Comparison of ENCODE assay signal across 14 cellular contexts in the genomic region with DNA sequence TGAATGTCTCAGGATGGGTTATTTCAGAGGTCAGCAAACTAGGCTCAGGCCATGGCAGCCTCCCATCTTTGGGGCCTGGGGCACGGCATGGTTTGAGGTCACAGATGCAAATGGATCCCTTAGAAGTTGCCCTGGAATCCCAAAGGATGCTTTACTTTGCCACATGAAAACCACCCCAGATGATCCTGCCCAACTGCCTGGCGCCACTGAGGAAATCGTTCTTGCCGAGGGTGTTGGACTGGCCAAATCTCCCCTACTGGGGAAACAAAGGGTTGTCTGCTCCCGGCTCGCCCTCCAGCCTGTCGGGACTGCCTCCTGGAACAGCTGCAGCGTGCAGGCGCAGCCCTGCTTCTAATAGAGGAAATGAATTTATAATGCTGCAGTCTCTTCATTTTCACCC.
DNase-seq lines count a peak whose midpoint lies in the region; ATAC-seq and TF ChIP-seq lines count a peak whose summit lies in the region.
"Had no signal": no experiment of that assay in that cellular context is flagged by ENCODE, and none has a peak within 500 bp of the region (broad histone marks: within the 10 kb centered on the region; RNA-seq: fewer than 3 reads in every experiment).

No MANE protein-coding gene starts in this region.

- H3K27ac ChIP-seq in ascending aorta = no peak overlapping the region

- no peak overlapping the region for H3K27ac Mint-ChIP-seq in natural killer cell treated with Interleukin-12 subunit alpha and Interleukin-12 subunit beta and Interleukin-15 and Interleukin-18, amount 100 ng/mL, for 72 hours
- no peak overlapping the region for H3K27ac Mint-ChIP-seq in natural killer cell
- peak overlapping the region; percentile 18 to 67 (median 22) for H3K27ac Mint-ChIP-seq in nephron

- H3K27me3 Mint-ChIP-seq in natural killer cell treated with Interleukin-12 subunit alpha and Interleukin-12 subunit beta and Interleukin-15 and Interleukin-18, amount 100 ng/mL, for 72 hours = peaks cover 10 to 22% of the 10 kb centered on the region in 2 donors
- H3K27me3 Mint-ChIP-seq in natural killer cell (ENCODE audit: low read depth in 2 of 2) (peaks cover 0 to 16% of the 10 kb centered on the region in 2 donors), nephron (ENCODE audit: low read depth) (no peaks in the 10 kb centered on the region)

- no peak for ATAC-seq in natural killer cell treated with Interleukin-12 subunit alpha and Interleukin-12 subunit beta and Interleukin-15 and Interleukin-18, amount 100 ng/mL, for 72 hours
- no peak for ATAC-seq in natural killer cell
- ATAC-seq: HCT116, K562 had no signal

- TF ChIP-seq CTCF in natural killer cell (IDR thresholded peaks at IDR 0.05) (no peak), nephron (IDR thresholded peaks at IDR 0.05; ENCODE audit: unreplicated experiment in 3 of 3) (no peak), ascending aorta (IDR thresholded peaks at IDR 0.05) (no peak)

- H3K4me1 ChIP-seq in ascending aorta = peaks cover 0 to 9% of the 10 kb centered on the region in 2 donors

- no peaks in the 10 kb centered on the region for H3K36me3 ChIP-seq in ascending aorta

- no peaks in the 10 kb centered on the region for H3K9me3 Mint-ChIP-seq in natural killer cell treated with Interleukin-12 subunit alpha and Interleukin-12 subunit beta and Interleukin-15 and Interleukin-18, amount 100 ng/mL, for 72 hours
- no peaks in the 10 kb centered on the region for H3K9me3 Mint-ChIP-seq in natural killer cell
- no peaks in the 10 kb centered on the region for H3K9me3 Mint-ChIP-seq in nephron

- peaks cover 10 to 12% of the 10 kb centered on the region in 2 donors for H3K4me1 Mint-ChIP-seq in natural killer cell treated with Interleukin-12 subunit alpha and Interleukin-12 subunit beta and Interleukin-15 and Interleukin-18, amount 100 ng/mL, for 72 hours (ENCODE audit: low read depth in 2 of 2)
- H3K4me1 Mint-ChIP-seq in natural killer cell (peaks cover 12 to 15% of the 10 kb centered on the region in 2 donors), nephron (peaks cover 46% of the 10 kb centered on the region)

- H3K36me3 Mint-ChIP-seq in natural killer cell treated with Interleukin-12 subunit alpha and Interleukin-12 subunit beta and Interleukin-15 and Interleukin-18, amount 100 ng/mL, for 72 hours = no peaks in the 10 kb centered on the region
- no peaks in the 10 kb centered on the region for H3K36me3 Mint-ChIP-seq in natural killer cell
- no peaks in the 10 kb centered on the region for H3K36me3 Mint-ChIP-seq in nephron (ENCODE audit: low read depth)

- peak; percentile 31 for DNase-seq in natural killer cell treated with Interleukin-12 subunit alpha and Interleukin-12 subunit beta and Interleukin-15 and Interleukin-18, amount 100 ng/mL, for 72 hours (ENCODE audit: low spot score)
- no peak for DNase-seq in natural killer cell
- peak; percentile 37 for DNase-seq in SW480 (ENCODE audit: low spot score)
- no peak for DNase-seq in NOMO-1 treated with DMSO at 0.1 percent for 48 hours (lab: John Stamatoyannopoulos, UW; ENCODE audit: unreplicated experiment)
- DNase-seq in ascending aorta (ENCODE audit: low spot score in 2 of 2) = no peak
- no peak for DNase-seq in HUDEP-2 (lab: John Stamatoyannopoulos, UW; ENCODE audit: unreplicated experiment in 76 of 76)
- DNase-seq in dedifferentiated amniotic fluid mesenchymal stem cell (ENCODE audit: extremely low spot score) = no peak
- DNase-seq: DMS53, NCI-H1092, NCI-H748 treated with DMSO at 0.1 percent for 48 hours, SHP77 had no signal

- no peak overlapping the region for H3K4me3 ChIP-seq in ascending aorta
- H3K4me3 ChIP-seq: K562 had no signal

- H3K27me3 ChIP-seq in ascending aorta = no peaks in the 10 kb centered on the region

- H3K9me3 ChIP-seq in ascending aorta = no peaks in the 10 kb centered on the region

- intact Hi-C loops in natural killer cell (cut with micrococcal nuclease) = no loop called here
- intact Hi-C loops in ascending aorta (cut with DNase I) = no loop called here

- no peak overlapping the region for H3K4me3 Mint-ChIP-seq in natural killer cell treated with Interleukin-12 subunit alpha and Interleukin-12 subunit beta and Interleukin-15 and Interleukin-18, amount 100 ng/mL, for 72 hours
- H3K4me3 Mint-ChIP-seq in natural killer cell = no peak overlapping the region
- no peak overlapping the region for H3K4me3 Mint-ChIP-seq in nephron

Comparison
In these comparisons a context has a peak if more than half of its experiments do, and no peak if none do; other contexts are left out.
1. DNase-seq: peak in natural killer cell treated with Interleukin-12 subunit alpha and Interleukin-12 subunit beta and Interleukin-15 and Interleukin-18, amount 100 ng/mL, for 72 hours (single experiment) and SW480 (single experiment); none in natural killer cell (single experiment), NOMO-1 treated with DMSO at 0.1 percent for 48 hours (single experiment), ascending aorta (0 of 2), HUDEP-2 (0 of 76) and dedifferentiated amniotic fluid mesenchymal stem cell (single experiment).
2. H3K27ac Mint-ChIP-seq: peak in nephron (3 of 3); none in natural killer cell treated with Interleukin-12 subunit alpha and Interleukin-12 subunit beta and Interleukin-15 and Interleukin-18, amount 100 ng/mL, for 72 hours (0 of 2) and natural killer cell (0 of 2).